In the genomic region with DNA sequence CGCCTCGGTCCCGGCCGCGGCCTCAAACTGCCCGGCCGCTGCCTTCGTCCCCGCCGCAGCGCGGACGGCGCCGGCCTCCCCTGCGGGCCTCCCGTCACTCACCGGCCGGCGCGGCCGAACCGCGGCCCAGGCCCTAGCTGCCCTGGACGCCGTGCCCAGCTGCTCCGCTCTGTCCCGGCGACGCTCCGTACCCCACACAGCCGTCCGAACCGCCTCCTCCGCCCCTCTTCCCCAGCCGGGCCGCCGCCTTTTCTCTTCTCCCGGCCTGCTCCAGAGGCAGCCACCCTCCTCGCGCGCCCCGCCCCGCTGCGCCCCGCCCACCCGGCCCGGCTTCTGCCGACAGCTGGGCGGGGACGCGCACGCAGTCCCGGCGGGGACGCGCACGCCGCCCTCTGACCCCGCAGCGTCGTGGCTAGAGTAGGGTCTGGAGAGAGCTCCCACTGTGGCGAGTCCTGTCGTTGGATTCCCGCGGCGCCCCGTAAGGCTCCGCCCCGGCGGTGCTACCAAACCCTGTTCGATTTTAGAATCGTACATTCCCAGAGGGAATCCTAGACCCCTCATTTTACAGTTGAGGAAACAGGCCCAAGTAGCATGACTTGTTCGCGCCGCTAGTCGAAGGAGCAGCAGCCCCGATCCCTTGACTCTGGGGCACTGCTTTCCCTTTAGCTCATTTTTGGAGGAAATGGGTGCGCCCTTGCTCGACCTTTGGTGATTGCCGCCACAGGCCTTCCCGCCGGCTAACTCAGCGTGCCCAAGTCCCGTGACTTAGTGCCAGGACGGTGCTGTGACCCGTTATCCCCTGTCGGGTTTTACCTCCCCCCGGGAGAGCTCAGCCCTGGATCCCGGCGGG, we compare ENCODE assay signal across 1 cellular context.
TF ChIP-seq lines count a peak whose summit lies in the region.

A gene with protein sequence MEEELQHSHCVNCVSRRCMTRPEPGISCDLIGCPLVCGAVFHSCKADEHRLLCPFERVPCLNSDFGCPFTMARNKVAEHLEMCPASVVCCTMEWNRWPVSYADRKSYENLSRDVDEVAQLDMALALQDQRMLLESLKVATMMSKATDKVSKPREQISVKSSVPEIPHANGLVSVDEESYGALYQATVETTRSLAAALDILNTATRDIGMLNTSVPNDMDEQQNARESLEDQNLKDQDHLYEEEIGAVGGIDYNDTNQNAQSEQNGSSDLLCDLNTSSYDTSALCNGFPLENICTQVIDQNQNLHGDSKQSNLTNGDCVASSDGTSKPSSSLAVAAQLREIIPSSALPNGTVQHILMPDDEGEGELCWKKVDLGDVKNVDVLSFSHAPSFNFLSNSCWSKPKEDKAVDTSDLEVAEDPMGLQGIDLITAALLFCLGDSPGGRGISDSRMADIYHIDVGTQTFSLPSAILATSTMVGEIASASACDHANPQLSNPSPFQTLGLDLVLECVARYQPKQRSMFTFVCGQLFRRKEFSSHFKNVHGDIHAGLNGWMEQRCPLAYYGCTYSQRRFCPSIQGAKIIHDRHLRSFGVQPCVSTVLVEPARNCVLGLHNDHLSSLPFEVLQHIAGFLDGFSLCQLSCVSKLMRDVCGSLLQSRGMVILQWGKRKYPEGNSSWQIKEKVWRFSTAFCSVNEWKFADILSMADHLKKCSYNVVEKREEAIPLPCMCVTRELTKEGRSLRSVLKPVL (minus strand): TSS at position 295 of the 850 bp plus-strand sequence. CDS start 8,390 bp downstream, outside the sequence.

TF ChIP-seq in HepG2, 621 proteins besides CTCF, POLR2A, EP300 and RAD21 (continued from another document and continues in another):
- TF ChIP-seq FLYWCH1 (CRISPR knock-in tag; IDR thresholded peaks at IDR 0.05), result peak; percentile 95
- no peak for TF ChIP-seq ZNF7 (CRISPR knock-in tag; IDR thresholded peaks at IDR 0.05)
- peak; percentile 87 for TF ChIP-seq ZNF451 (CRISPR knock-in tag; IDR thresholded peaks at IDR 0.05)
- peak; percentile 93 for TF ChIP-seq ZNF761 (CRISPR knock-in tag; conservative IDR thresholded peaks at IDR 0.05)
- TF ChIP-seq ZFP41 (CRISPR knock-in tag; IDR thresholded peaks at IDR 0.05; ENCODE audit: borderline replicate concordance), result no peak; the same call in 1 of the 2 replicates
- TF ChIP-seq ZNF713 (CRISPR knock-in tag; IDR thresholded peaks at IDR 0.05), result peak; percentile 28; the same call in 1 of the 2 replicates
- TF ChIP-seq ZNF282 (IDR thresholded peaks at IDR 0.05; ENCODE audit: partially characterized antibody), result no peak
- peak; percentile 60 for TF ChIP-seq TEAD3 (CRISPR knock-in tag; optimal IDR thresholded peaks at IDR 0.05; ENCODE audit: borderline replicate concordance)
- TF ChIP-seq, protein P1, sequence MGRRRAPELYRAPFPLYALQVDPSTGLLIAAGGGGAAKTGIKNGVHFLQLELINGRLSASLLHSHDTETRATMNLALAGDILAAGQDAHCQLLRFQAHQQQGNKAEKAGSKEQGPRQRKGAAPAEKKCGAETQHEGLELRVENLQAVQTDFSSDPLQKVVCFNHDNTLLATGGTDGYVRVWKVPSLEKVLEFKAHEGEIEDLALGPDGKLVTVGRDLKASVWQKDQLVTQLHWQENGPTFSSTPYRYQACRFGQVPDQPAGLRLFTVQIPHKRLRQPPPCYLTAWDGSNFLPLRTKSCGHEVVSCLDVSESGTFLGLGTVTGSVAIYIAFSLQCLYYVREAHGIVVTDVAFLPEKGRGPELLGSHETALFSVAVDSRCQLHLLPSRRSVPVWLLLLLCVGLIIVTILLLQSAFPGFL (CRISPR knock-in tag; IDR thresholded peaks at IDR 0.05), result no peak
- no peak for TF ChIP-seq SUZ12 (IDR thresholded peaks at IDR 0.05; ENCODE audit: low read depth, low read length)
- TF ChIP-seq, protein P2, sequence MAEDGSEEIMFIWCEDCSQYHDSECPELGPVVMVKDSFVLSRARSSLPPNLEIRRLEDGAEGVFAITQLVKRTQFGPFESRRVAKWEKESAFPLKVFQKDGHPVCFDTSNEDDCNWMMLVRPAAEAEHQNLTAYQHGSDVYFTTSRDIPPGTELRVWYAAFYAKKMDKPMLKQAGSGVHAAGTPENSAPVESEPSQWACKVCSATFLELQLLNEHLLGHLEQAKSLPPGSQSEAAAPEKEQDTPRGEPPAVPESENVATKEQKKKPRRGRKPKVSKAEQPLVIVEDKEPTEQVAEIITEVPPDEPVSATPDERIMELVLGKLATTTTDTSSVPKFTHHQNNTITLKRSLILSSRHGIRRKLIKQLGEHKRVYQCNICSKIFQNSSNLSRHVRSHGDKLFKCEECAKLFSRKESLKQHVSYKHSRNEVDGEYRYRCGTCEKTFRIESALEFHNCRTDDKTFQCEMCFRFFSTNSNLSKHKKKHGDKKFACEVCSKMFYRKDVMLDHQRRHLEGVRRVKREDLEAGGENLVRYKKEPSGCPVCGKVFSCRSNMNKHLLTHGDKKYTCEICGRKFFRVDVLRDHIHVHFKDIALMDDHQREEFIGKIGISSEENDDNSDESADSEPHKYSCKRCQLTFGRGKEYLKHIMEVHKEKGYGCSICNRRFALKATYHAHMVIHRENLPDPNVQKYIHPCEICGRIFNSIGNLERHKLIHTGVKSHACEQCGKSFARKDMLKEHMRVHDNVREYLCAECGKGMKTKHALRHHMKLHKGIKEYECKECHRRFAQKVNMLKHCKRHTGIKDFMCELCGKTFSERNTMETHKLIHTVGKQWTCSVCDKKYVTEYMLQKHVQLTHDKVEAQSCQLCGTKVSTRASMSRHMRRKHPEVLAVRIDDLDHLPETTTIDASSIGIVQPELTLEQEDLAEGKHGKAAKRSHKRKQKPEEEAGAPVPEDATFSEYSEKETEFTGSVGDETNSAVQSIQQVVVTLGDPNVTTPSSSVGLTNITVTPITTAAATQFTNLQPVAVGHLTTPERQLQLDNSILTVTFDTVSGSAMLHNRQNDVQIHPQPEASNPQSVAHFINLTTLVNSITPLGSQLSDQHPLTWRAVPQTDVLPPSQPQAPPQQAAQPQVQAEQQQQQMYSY (CRISPR knock-in tag; IDR thresholded peaks at IDR 0.05), result peak; percentile 93
- TF ChIP-seq, protein P3, sequence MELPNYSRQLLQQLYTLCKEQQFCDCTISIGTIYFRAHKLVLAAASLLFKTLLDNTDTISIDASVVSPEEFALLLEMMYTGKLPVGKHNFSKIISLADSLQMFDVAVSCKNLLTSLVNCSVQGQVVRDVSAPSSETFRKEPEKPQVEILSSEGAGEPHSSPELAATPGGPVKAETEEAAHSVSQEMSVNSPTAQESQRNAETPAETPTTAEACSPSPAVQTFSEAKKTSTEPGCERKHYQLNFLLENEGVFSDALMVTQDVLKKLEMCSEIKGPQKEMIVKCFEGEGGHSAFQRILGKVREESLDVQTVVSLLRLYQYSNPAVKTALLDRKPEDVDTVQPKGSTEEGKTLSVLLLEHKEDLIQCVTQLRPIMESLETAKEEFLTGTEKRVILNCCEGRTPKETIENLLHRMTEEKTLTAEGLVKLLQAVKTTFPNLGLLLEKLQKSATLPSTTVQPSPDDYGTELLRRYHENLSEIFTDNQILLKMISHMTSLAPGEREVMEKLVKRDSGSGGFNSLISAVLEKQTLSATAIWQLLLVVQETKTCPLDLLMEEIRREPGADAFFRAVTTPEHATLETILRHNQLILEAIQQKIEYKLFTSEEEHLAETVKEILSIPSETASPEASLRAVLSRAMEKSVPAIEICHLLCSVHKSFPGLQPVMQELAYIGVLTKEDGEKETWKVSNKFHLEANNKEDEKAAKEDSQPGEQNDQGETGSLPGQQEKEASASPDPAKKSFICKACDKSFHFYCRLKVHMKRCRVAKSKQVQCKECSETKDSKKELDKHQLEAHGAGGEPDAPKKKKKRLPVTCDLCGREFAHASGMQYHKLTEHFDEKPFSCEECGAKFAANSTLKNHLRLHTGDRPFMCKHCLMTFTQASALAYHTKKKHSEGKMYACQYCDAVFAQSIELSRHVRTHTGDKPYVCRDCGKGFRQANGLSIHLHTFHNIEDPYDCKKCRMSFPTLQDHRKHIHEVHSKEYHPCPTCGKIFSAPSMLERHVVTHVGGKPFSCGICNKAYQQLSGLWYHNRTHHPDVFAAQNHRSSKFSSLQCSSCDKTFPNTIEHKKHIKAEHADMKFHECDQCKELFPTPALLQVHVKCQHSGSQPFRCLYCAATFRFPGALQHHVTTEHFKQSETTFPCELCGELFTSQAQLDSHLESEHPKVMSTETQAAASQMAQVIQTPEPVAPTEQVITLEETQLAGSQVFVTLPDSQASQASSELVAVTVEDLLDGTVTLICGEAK (IDR thresholded peaks at IDR 0.05), result no peak
- TF ChIP-seq, protein P3 (CRISPR knock-in tag; IDR thresholded peaks at IDR 0.05), result peak; percentile 18
- peak; percentile 55 for TF ChIP-seq FOXA3 (CRISPR knock-in tag; IDR thresholded peaks at IDR 0.05)
- TF ChIP-seq MED1 (CRISPR knock-in tag; IDR thresholded peaks at IDR 0.05), result peak; percentile 70
- TF ChIP-seq ZBTB7B (CRISPR knock-in tag; IDR thresholded peaks at IDR 0.05), result peak; percentile 45
- TF ChIP-seq MBD4 (IDR thresholded peaks at IDR 0.05; ENCODE audit: borderline replicate concordance, low read length), result no peak
- no peak for TF ChIP-seq MAFF (IDR thresholded peaks at IDR 0.05; ENCODE audit: low read depth, low read length)
- TF ChIP-seq, protein P4, sequence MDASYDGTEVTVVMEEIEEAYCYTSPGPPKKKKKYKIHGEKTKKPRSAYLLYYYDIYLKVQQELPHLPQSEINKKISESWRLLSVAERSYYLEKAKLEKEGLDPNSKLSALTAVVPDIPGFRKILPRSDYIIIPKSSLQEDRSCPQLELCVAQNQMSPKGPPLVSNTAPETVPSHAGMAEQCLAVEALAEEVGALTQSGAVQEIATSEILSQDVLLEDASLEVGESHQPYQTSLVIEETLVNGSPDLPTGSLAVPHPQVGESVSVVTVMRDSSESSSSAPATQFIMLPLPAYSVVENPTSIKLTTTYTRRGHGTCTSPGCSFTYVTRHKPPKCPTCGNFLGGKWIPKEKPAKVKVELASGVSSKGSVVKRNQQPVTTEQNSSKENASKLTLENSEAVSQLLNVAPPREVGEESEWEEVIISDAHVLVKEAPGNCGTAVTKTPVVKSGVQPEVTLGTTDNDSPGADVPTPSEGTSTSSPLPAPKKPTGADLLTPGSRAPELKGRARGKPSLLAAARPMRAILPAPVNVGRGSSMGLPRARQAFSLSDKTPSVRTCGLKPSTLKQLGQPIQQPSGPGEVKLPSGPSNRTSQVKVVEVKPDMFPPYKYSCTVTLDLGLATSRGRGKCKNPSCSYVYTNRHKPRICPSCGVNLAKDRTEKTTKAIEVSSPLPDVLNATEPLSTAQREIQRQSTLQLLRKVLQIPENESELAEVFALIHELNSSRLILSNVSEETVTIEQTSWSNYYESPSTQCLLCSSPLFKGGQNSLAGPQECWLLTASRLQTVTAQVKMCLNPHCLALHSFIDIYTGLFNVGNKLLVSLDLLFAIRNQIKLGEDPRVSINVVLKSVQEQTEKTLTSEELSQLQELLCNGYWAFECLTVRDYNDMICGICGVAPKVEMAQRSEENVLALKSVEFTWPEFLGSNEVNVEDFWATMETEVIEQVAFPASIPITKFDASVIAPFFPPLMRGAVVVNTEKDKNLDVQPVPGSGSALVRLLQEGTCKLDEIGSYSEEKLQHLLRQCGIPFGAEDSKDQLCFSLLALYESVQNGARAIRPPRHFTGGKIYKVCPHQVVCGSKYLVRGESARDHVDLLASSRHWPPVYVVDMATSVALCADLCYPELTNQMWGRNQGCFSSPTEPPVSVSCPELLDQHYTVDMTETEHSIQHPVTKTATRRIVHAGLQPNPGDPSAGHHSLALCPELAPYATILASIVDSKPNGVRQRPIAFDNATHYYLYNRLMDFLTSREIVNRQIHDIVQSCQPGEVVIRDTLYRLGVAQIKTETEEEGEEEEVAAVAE (CRISPR knock-in tag; IDR thresholded peaks at IDR 0.05; ENCODE audit: borderline replicate concordance), result peak; percentile 82
- TF ChIP-seq SCMH1 (CRISPR knock-in tag; IDR thresholded peaks at IDR 0.05; ENCODE audit: borderline replicate concordance), result no peak
- TF ChIP-seq, protein P5, sequence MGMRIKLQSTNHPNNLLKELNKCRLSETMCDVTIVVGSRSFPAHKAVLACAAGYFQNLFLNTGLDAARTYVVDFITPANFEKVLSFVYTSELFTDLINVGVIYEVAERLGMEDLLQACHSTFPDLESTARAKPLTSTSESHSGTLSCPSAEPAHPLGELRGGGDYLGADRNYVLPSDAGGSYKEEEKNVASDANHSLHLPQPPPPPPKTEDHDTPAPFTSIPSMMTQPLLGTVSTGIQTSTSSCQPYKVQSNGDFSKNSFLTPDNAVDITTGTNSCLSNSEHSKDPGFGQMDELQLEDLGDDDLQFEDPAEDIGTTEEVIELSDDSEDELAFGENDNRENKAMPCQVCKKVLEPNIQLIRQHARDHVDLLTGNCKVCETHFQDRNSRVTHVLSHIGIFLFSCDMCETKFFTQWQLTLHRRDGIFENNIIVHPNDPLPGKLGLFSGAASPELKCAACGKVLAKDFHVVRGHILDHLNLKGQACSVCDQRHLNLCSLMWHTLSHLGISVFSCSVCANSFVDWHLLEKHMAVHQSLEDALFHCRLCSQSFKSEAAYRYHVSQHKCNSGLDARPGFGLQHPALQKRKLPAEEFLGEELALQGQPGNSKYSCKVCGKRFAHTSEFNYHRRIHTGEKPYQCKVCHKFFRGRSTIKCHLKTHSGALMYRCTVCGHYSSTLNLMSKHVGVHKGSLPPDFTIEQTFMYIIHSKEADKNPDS (CRISPR knock-in tag; IDR thresholded peaks at IDR 0.05), result no peak
- TF ChIP-seq THYN1 (CRISPR knock-in tag; IDR thresholded peaks at IDR 0.05; ENCODE audit: borderline replicate concordance, low read depth), result no peak
- TF ChIP-seq JUNB (CRISPR knock-in tag; IDR thresholded peaks at IDR 0.05; ENCODE audit: borderline replicate concordance), result no peak; the same call in 1 of the 2 replicates
